Comparison of ENCODE assay signal across 8 cellular contexts in the genomic region with DNA sequence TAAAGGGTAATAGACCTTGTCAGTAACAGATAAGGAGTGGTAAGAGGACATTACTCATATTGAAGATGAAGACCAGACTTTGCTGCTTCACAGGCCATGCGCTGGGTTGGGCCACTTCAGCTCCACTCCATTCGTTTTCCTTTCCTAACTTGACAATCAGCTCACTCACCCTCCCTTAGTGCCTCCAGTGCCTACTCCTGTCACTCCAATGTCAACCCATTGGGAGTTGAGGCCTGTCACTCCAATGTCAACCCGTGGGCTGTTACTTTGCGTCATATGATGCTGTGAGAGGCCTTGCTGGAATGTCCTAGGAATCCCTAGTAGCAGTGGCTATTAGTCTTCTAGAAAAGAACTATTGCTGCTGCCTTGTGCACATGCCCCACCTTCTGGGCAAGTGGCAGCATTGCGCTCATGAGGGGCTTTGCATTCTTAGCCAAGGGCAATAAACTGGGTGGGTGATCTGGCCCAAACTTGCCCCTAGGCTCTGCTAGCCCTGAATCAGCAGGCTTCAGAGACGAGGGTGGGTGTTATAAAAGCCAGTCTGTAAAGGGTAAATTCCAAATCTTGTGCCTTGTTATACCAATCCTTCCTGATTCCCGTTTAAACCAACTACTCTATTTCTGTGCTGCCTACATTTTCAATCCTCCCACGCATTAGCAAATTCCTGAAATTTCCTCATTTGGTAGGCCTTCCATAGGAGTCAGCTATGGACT. TPM values are rescaled to one million over a fixed set of nuclear protein-coding genes. Genes with fewer than 3 reads are reported as not detected.
DNase-seq lines count a peak whose midpoint lies in the region; ATAC-seq, FAIRE-seq and TF ChIP-seq lines count a peak whose summit lies in the region.

No MANE protein-coding gene starts in this region.

- H3K4me3 ChIP-seq in A549 (no peak overlapping the region), bronchial epithelial cell (ENCODE audit: low read depth, low read length) (no peak overlapping the region), kidney (ENCODE audit: low read length in 2 of 2) (no peak overlapping the region)

- 48% methylated on average over 8 of the region's 8 CpGs for WGBS in A549 (ENCODE audit: missing lambda C conversion rate)

- peak; percentile 75 to 78 for DNase-seq in A549 (ENCODE audit: low read depth in 1 of 2, low spot score in 1 of 2)
- DNase-seq in GM19238 (ENCODE audit: insufficient read length, low spot score): peak; percentile 55
- peak; percentile 59 for DNase-seq in NCI-H2107 treated with DMSO at 0.1 percent for 48 hours (lab: John Stamatoyannopoulos, UW; ENCODE audit: unreplicated experiment)
- peak; percentile 83 for DNase-seq in WTC11 (ENCODE audit: low spot score)
- peak; percentile 65 for DNase-seq in bronchial epithelial cell (ENCODE audit: low read depth)
- no peak for DNase-seq in kidney
- peak; percentile 55 for DNase-seq in stimulated activated CD4-positive, alpha-beta T cell treated with anti-CD3 and anti-CD28 coated beads, Interleukin-1b, Interleukin-23, amount 100 ng/mL, for 48 hours

- H3K4me1 ChIP-seq in A549 (0 out of 3 replicates have a peak, but pooled peaks cover 4% of the 10 kb centered on the region), kidney (ENCODE audit: control insufficient read depth in 1 of 2, insufficient read depth in 1 of 2, low read depth in 1 of 2, low read length in 2 of 2) (peaks cover 0 to 2% of the 10 kb centered on the region in 2 donors)

- no peaks in the 10 kb centered on the region for H3K27me3 Mint-ChIP-seq in WTC11 (ENCODE audit: low read depth)

- no peaks in the 10 kb centered on the region for H3K9me3 Mint-ChIP-seq in WTC11

- no peak overlapping the region for H3K4me2 ChIP-seq in A549

- peak; percentile 79 for TF ChIP-seq CTCF in A549 (IDR thresholded peaks at IDR 0.05)
- TF ChIP-seq CTCF in WTC11 (IDR thresholded peaks at IDR 0.05): peak; percentile 63; the same call in 1 of the 2 replicates
- peak; percentile 81 for TF ChIP-seq CTCF in bronchial epithelial cell (IDR thresholded peaks at IDR 0.05; ENCODE audit: insufficient read depth, low read length, severe bottlenecking)
- peak; percentile 64 for TF ChIP-seq CTCF in kidney (IDR thresholded peaks at IDR 0.05; ENCODE audit: borderline replicate concordance, extremely low read depth, insufficient read depth)

- FAIRE-seq in A549 (lab: Jason Lieb, UNC) (no peak), bronchial epithelial cell (lab: Jason Lieb, UNC) (no peak), kidney (lab: Jason Lieb, UNC) (no peak)

- CTCF ChIA-PET in A549 (lab: Yijun Ruan, JAX) (interaction anchor here (1.0 to 21.2 kb wide), 22 partner anchors 8 to 405 kb away, joined by 3 to 282 read pairs (median 4); partner anchors contain the start of gene SMARCC2), WTC11 (lab: Charles Lee) (interaction anchor here (0.6 to 8.5 kb wide), 14 partner anchors 13 to 372 kb away, joined by 3 to 83 read pairs (median 3); partner anchors contain the start of genes RBMS2, RNF41 and STAT2)

- H3K36me3 ChIP-seq in bronchial epithelial cell (ENCODE audit: control insufficient read depth, insufficient read depth, low read length) (peaks cover 10% of the 10 kb centered on the region), kidney (ENCODE audit: control insufficient read depth in 1 of 2, insufficient read depth in 2 of 2, low read length in 2 of 2) (peaks cover 15 to 33% of the 10 kb centered on the region in 2 donors)

- H3K9me3 ChIP-seq in A549 (no peaks in the 10 kb centered on the region), kidney (ENCODE audit: control insufficient read depth in 1 of 2, low read length in 2 of 2) (no peaks in the 10 kb centered on the region)

- no peak for TF ChIP-seq EP300 in A549 (IDR thresholded peaks at IDR 0.05)

- H3K36me3 Mint-ChIP-seq in WTC11: peaks cover 9% of the 10 kb centered on the region

- ATAC-seq in A549 (peak; percentile 71 to 82), WTC11 (peak; percentile 83), GM19351 (IDR thresholded peaks at IDR 0.05; ENCODE audit: unreplicated experiment) (no peak)

- no peak for TF ChIP-seq POLR2A in A549 (IDR thresholded peaks at IDR 0.05; ENCODE audit: low read length)

- POLR2A ChIA-PET in A549 (lab: Yijun Ruan, JAX): no interaction called here
- POLR2A ChIA-PET in WTC11 (lab: Charles Lee): interaction anchor here (1.2 kb wide), 1 partner anchor 40 kb away, joined by 3 read pairs; no protein-coding TSS in a partner anchor

- H3K4me3 Mint-ChIP-seq in WTC11: no peak overlapping the region

- H3K4me1 Mint-ChIP-seq in WTC11: peaks cover 35% of the 10 kb centered on the region

- no peak overlapping the region for H3K27ac ChIP-seq in A549
- H3K27ac ChIP-seq in kidney (ENCODE audit: low read depth in 2 of 2, low read length in 2 of 2): no peak overlapping the region

- peak; percentile 68 to 85 for TF ChIP-seq RAD21 in A549 (conservative IDR thresholded peaks at IDR 0.05 in 1 of 2, IDR thresholded peaks at IDR 0.05 in 1 of 2)

- no peak overlapping the region for H3K9ac ChIP-seq in kidney (ENCODE audit: low read length in 2 of 2)

- no peaks in the 10 kb centered on the region for H3K27me3 ChIP-seq in bronchial epithelial cell (ENCODE audit: control insufficient read depth, insufficient read depth, low read length)

- intact Hi-C loops in kidney (cut with DNase I): no loop called here

- peak overlapping the region; percentile 97 for H3K27ac Mint-ChIP-seq in WTC11

TF ChIP-seq in A549, 52 proteins besides CTCF, POLR2A, EP300 and RAD21:
- TF ChIP-seq SMC3 (IDR thresholded peaks at IDR 0.05): peak; percentile 70
- TF ChIP-seq, protein P1, sequence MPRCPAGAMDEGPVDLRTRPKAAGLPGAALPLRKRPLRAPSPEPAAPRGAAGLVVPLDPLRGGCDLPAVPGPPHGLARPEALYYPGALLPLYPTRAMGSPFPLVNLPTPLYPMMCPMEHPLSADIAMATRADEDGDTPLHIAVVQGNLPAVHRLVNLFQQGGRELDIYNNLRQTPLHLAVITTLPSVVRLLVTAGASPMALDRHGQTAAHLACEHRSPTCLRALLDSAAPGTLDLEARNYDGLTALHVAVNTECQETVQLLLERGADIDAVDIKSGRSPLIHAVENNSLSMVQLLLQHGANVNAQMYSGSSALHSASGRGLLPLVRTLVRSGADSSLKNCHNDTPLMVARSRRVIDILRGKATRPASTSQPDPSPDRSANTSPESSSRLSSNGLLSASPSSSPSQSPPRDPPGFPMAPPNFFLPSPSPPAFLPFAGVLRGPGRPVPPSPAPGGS (IDR thresholded peaks at IDR 0.05): no peak
- 0 out of 5 replicates have a peak, but pooled peaks of 1 of the 2 experiments have one; percentile 40 for TF ChIP-seq JUN (IDR thresholded peaks at IDR 0.05)

TF ChIP-seq in WTC11, 78 proteins besides CTCF, POLR2A, EP300 and RAD21 (continues in another document):
- TF ChIP-seq ELF4 (CRISPR knock-in tag; IDR thresholded peaks at IDR 0.05; ENCODE audit: low read depth) (no peak), ZBTB21 (CRISPR knock-in tag; IDR thresholded peaks at IDR 0.05; ENCODE audit: borderline replicate concordance) (no peak), ZNF671 (CRISPR knock-in tag; IDR thresholded peaks at IDR 0.05) (no peak), AFF4 (CRISPR knock-in tag; IDR thresholded peaks at IDR 0.05; ENCODE audit: borderline replicate concordance) (no peak)

RNA-seq across cellular contexts. Expression of gene BAZ2A, which starts 36.1 kb away (rescaled TPM):
- polyA plus RNA-seq in A549 (2011; rRNA removed) (59.4 and 103 TPM in 2 replicates), A549 (2017; fragmentation: RNase III; extraction: RNeasy Plus Mini Kit Qiagen cat#74134 plus additional on column Dnase treatment) (34.2 to 41.7 TPM (median 40.8 TPM) in 3 replicates), kidney (ENCODE audit: insufficient read depth, low read depth, low replicate concordance) (10.5 TPM)
- polyA plus RNA-seq in A549 (2012; cell fraction: cytosol; rRNA removed): 40.7 and 41.9 TPM in 2 replicates
- 82.9 and 85.0 TPM in 2 replicates for polyA plus RNA-seq in A549 (2012; cell fraction: nucleus; rRNA removed)
- 150 and 155 TPM in 2 replicates for polyA minus RNA-seq in A549 (2011; rRNA and poly(A)+ RNA removed)
- total RNA-seq in WTC11 (2021) (103 to 114 TPM (median 108 TPM) in 3 replicates), bronchial epithelial cell (10.8 and 19.1 TPM in 2 replicates), kidney (98.6 TPM)

RNA-seq across cellular contexts. Expression of gene ATP5F1B, which starts 51.7 kb away (rescaled TPM):
- polyA plus RNA-seq in A549 (2011; rRNA removed) (1,500 and 1,639 TPM in 2 replicates), A549 (2017; fragmentation: RNase III; extraction: RNeasy Plus Mini Kit Qiagen cat#74134 plus additional on column Dnase treatment) (761 to 854 TPM (median 778 TPM) in 3 replicates), kidney (ENCODE audit: insufficient read depth, low read depth, low replicate concordance) (1,584 TPM)
- 1,279 and 1,537 TPM in 2 replicates for polyA plus RNA-seq in A549 (2012; cell fraction: cytosol; rRNA removed)
- polyA plus RNA-seq in A549 (2012; cell fraction: nucleus; rRNA removed): 796 and 1,402 TPM in 2 replicates
- 1,473 and 1,903 TPM in 2 replicates for polyA minus RNA-seq in A549 (2011; rRNA and poly(A)+ RNA removed)
- total RNA-seq in WTC11 (2021) (971 to 1,064 TPM (median 1,005 TPM) in 3 replicates), bronchial epithelial cell (519 and 608 TPM in 2 replicates), kidney (568 TPM)

Comparison
In these comparisons a context has a peak if more than half of its experiments do, and no peak if none do; other contexts are left out.
1. Of the 8 proteins assayed by ChIP-seq in both WTC11 and A549: peak only in WTC11: none; only in A549: none; in both: CTCF; in neither: 6; mixed calls (peak in some experiments, not most) for 1.